8 cellular contexts compared by ENCODE assay signal in genomic region chr21:26170471-26171309, GRCh38. TPM values are rescaled to one million over a fixed set of nuclear protein-coding genes. Genes with fewer than 3 reads are reported as not detected.
DNase-seq lines count a peak whose midpoint lies in the region; ATAC-seq, FAIRE-seq and TF ChIP-seq lines count a peak whose summit lies in the region.

TSS of gene APP (minus strand) at chr21:26170770. CDS start at chr21:26170620, 150 bp downstream.

- peaks cover 31% of the 10 kb centered on the region for H3K4me1 ChIP-seq in BLaER1

- peak; percentile 65 for ATAC-seq in HG03442 (IDR thresholded peaks at IDR 0.05; ENCODE audit: unreplicated experiment)

- H4K20me1 ChIP-seq in BLaER1, result peaks cover 33% of the 10 kb centered on the region

- H3K27ac Mint-ChIP-seq in mesothelial cell of epicardium, result peak within 1 kb of the TSS; percentile 90

- H3K9me3 Mint-ChIP-seq in mesothelial cell of epicardium, result no peaks in the 10 kb centered on the region

- no peaks in the 10 kb centered on the region for H3K36me3 Mint-ChIP-seq in mesothelial cell of epicardium

- H3K9me3 ChIP-seq in BLaER1, result no peaks in the 10 kb centered on the region

- H3K4me2 ChIP-seq in BLaER1, result peak within 1 kb of the TSS; percentile 97

- peak within 1 kb of the TSS; percentile 97 for H3K4me3 ChIP-seq in BLaER1

- TF ChIP-seq CTCF in mesothelial cell of epicardium (IDR thresholded peaks at IDR 0.05; ENCODE audit: unreplicated experiment), result peak; percentile 92

- peaks cover 2% of the 10 kb centered on the region for H3K27me3 Mint-ChIP-seq in mesothelial cell of epicardium (ENCODE audit: low read depth)

- DNase-seq in GM19239 (ENCODE audit: insufficient read length, low spot score), result peak; percentile 93
- peak; percentile 38 for DNase-seq in NCI-H748 treated with DMSO at 0.1 percent for 48 hours (lab: John Stamatoyannopoulos, UW)
- DNase-seq in activated CD8-positive, alpha-beta memory T cell treated with anti-CD3 and anti-CD28 coated beads, Interleukin-2, amount 50 U/mL, for 24 hours (ENCODE audit: extremely low read depth), result peak; percentile 62
- peak; percentile 86 to 98 for DNase-seq in mesothelial cell of epicardium (ENCODE audit: low spot score in 2 of 2, unreplicated experiment in 2 of 2)
- DNase-seq in stimulated activated CD8-positive, alpha-beta memory T cell treated with anti-CD3 and anti-CD28 coated beads, Interleukin-15, amount 100 ng/mL, for 4 hours (ENCODE audit: low read depth in 2 of 2), result peak; percentile 63 to 68

- peak; percentile 21 for FAIRE-seq in GM19239 (lab: Jason Lieb, UNC)

- H3K27me3 ChIP-seq in BLaER1, result no peaks in the 10 kb centered on the region

- peaks cover 40% of the 10 kb centered on the region for H3K4me1 Mint-ChIP-seq in mesothelial cell of epicardium

- H3K36me3 ChIP-seq in BLaER1, result no peaks in the 10 kb centered on the region

- H3K9ac ChIP-seq in BLaER1, result peak within 1 kb of the TSS; percentile 96

- peak within 1 kb of the TSS; percentile 90 for H3K4me3 Mint-ChIP-seq in mesothelial cell of epicardium

- H3K27ac ChIP-seq in BLaER1, result peak within 1 kb of the TSS; percentile 95

- in situ Hi-C loops in endometrial microvascular endothelial cells (cut with HindIII; ENCODE audit: inconsistent ontology term, low pct_unique_long_range_greater_than_20kb, low sequenced_read_pairs), result loop anchor here (25.0 kb wide), 3 partner anchors 108 to 367 kb away; no protein-coding TSS in a partner anchor

RNA-seq across cellular contexts. Expression of gene APP, which starts in this region (rescaled TPM):
- total RNA-seq in endometrial microvascular endothelial cells (ENCODE audit: inconsistent ontology term) (810 TPM), mesothelial cell of epicardium (489 to 500 TPM (median 495 TPM) in 3 replicates)

Comparison
In these comparisons a context has a peak if more than half of its experiments do, and no peak if none do; other contexts are left out.
1. Peak in every context shown above with its lines: DNase-seq, ATAC-seq, H3K4me3 ChIP-seq and H3K27ac ChIP-seq.
2. DNase-seq: peak in every context shown above with its lines; median percentile 93 in GM19239; 92 in mesothelial cell of epicardium; 66 in stimulated activated CD8-positive, alpha-beta memory T cell treated with anti-CD3 and anti-CD28 coated beads, Interleukin-15, amount 100 ng/mL, for 4 hours; 62 in activated CD8-positive, alpha-beta memory T cell treated with anti-CD3 and anti-CD28 coated beads, Interleukin-2, amount 50 U/mL, for 24 hours; 38 in NCI-H748 treated with DMSO at 0.1 percent for 48 hours.